15 cellular contexts compared by ENCODE assay signal in genomic region chr19:13214036-13214730, GRCh38.
DNase-seq lines count a peak whose midpoint lies in the region; TF ChIP-seq lines count a peak whose summit lies in the region.
"Had no signal": no experiment of that assay in that cellular context is flagged by ENCODE, and none has a peak within 500 bp of the region (broad histone marks: within the 10 kb centered on the region; RNA-seq: fewer than 3 reads in every experiment).

No MANE protein-coding gene starts in this region.

- H3K79me1 ChIP-seq in H9 (ENCODE audit: insufficient read depth, low read depth, low read length, poor library complexity, severe bottlenecking), result no peaks in the 10 kb centered on the region

- no peaks in the 10 kb centered on the region; the same call in 1 of the 2 replicates for H3K4me1 ChIP-seq in H9 (ENCODE audit: insufficient read depth, low read length)

- H3T11ph ChIP-seq in H9 (ENCODE audit: low read length), result no peak overlapping the region

- no peak overlapping the region for H4K5ac ChIP-seq in H9 (ENCODE audit: insufficient read length, low read depth, low read length)

- H3K9ac ChIP-seq in H9 (ENCODE audit: extremely low read depth, insufficient read length, low read length), result no peak overlapping the region

- TF ChIP-seq CTCF in H9 (conservative IDR thresholded peaks at IDR 0.05), result no peak
- TF ChIP-seq CTCF in RWPE1 (conservative IDR thresholded peaks at IDR 0.05; ENCODE audit: low read depth), result no peak

- no peak overlapping the region for H2BK20ac ChIP-seq in H9 (ENCODE audit: low read depth, low read length, poor library complexity, severe bottlenecking)

- H3K23me2 ChIP-seq in H9 (ENCODE audit: insufficient read length, low read depth, low read length, poor library complexity, severe bottlenecking), result peaks cover 2% of the 10 kb centered on the region

- H3K79me2 ChIP-seq in H9 (ENCODE audit: insufficient read depth, low read length), result no peaks in the 10 kb centered on the region

- no peak overlapping the region for H3K4me2 ChIP-seq in H9 (ENCODE audit: insufficient read depth, insufficient read length, low read length)

- H4K91ac ChIP-seq in H9 (ENCODE audit: insufficient read length, low read depth, low read length), result no peak overlapping the region

- whole genome bisulfite sequencing in H9 (ENCODE audit: extremely low coverage, insufficient read length, low lambda C conversion rate), result no CpG with 5 or more reads among the region's 19 CpGs

- no peaks in the 10 kb centered on the region for H3K9me3 ChIP-seq in H9 (ENCODE audit: control insufficient read depth, low read depth, low read length)

- H3K27ac Mint-ChIP-seq in activated naive CD4-positive, alpha-beta T cell treated with anti-CD3 and anti-CD28 coated beads, Interleukin-2, amount 50 U/mL, for 24 hours, result peak overlapping the region; percentile 46
- H3K27ac Mint-ChIP-seq in activated naive CD4-positive, alpha-beta T cell treated with anti-CD3 and anti-CD28 coated beads, Interleukin-2, amount 10 ng/mL, durations not matched to agents 7 days and 5 days, result no peak overlapping the region
- H3K27ac Mint-ChIP-seq in H9, result peak overlapping the region in 1 of 3 experiments; percentile 93; a peak in 2 of 7 replicates
- H3K27ac Mint-ChIP-seq: B cell; CD4-positive, alpha-beta T cell had no signal

- no peaks in the 10 kb centered on the region for H3K9me3 Mint-ChIP-seq in activated naive CD4-positive, alpha-beta T cell treated with anti-CD3 and anti-CD28 coated beads, Interleukin-2, amount 50 U/mL, for 24 hours
- H3K9me3 Mint-ChIP-seq in activated naive CD4-positive, alpha-beta T cell treated with anti-CD3 and anti-CD28 coated beads, Interleukin-2, amount 10 ng/mL, durations not matched to agents 7 days and 5 days, result no peaks in the 10 kb centered on the region
- no peaks in the 10 kb centered on the region for H3K9me3 Mint-ChIP-seq in H9
- H3K9me3 Mint-ChIP-seq: CD4-positive, alpha-beta T cell had no signal

- no peak overlapping the region for H2BK15ac ChIP-seq in H9 (ENCODE audit: low read depth, low read length)

- H4K8ac ChIP-seq in H9 (replicated peaks; ENCODE audit: insufficient read length, low read depth, low read length), result no peak overlapping the region

- H3K27ac ChIP-seq in H9 (ENCODE audit: insufficient read length, low read depth, low read length) (no peak overlapping the region), RWPE1 (no peak overlapping the region)

- H2AFZ ChIP-seq in H9 (ENCODE audit: low read length), result no peak overlapping the region

- no peaks in the 10 kb centered on the region for H3K27me3 Mint-ChIP-seq in activated naive CD4-positive, alpha-beta T cell treated with anti-CD3 and anti-CD28 coated beads, Interleukin-2, amount 50 U/mL, for 24 hours
- H3K27me3 Mint-ChIP-seq in activated naive CD4-positive, alpha-beta T cell treated with anti-CD3 and anti-CD28 coated beads, Interleukin-2, amount 10 ng/mL, durations not matched to agents 7 days and 5 days, result peaks cover 12% of the 10 kb centered on the region
- no peaks in the 10 kb centered on the region for H3K27me3 Mint-ChIP-seq in H9 (ENCODE audit: low read depth)
- H3K27me3 Mint-ChIP-seq: B cell; CD4-positive, alpha-beta T cell had no signal

- H3K4ac ChIP-seq in H9 (ENCODE audit: low read depth, low read length), result no peak overlapping the region

- POLR2A ChIA-PET in RWPE1 (lab: Yijun Ruan, JAX; ENCODE audit: low non-redundant PET), result no interaction called here

- no peak overlapping the region for H2AK5ac ChIP-seq in H9 (ENCODE audit: insufficient read length, low read length)

- no peak overlapping the region for H3K4me3 Mint-ChIP-seq in activated naive CD4-positive, alpha-beta T cell treated with anti-CD3 and anti-CD28 coated beads, Interleukin-2, amount 50 U/mL, for 24 hours
- no peak overlapping the region for H3K4me3 Mint-ChIP-seq in activated naive CD4-positive, alpha-beta T cell treated with anti-CD3 and anti-CD28 coated beads, Interleukin-2, amount 10 ng/mL, durations not matched to agents 7 days and 5 days
- H3K4me3 Mint-ChIP-seq in H9, result no peak overlapping the region
- H3K4me3 Mint-ChIP-seq: B cell; CD4-positive, alpha-beta T cell had no signal

- H3K4me1 Mint-ChIP-seq in activated naive CD4-positive, alpha-beta T cell treated with anti-CD3 and anti-CD28 coated beads, Interleukin-2, amount 50 U/mL, for 24 hours, result peaks cover 24% of the 10 kb centered on the region
- peaks cover 35% of the 10 kb centered on the region for H3K4me1 Mint-ChIP-seq in activated naive CD4-positive, alpha-beta T cell treated with anti-CD3 and anti-CD28 coated beads, Interleukin-2, amount 10 ng/mL, durations not matched to agents 7 days and 5 days
- H3K4me1 Mint-ChIP-seq in H9, result peaks cover 17 to 32% of the 10 kb centered on the region in 2 experiments

- H4K20me1 ChIP-seq in H9 (ENCODE audit: control insufficient read depth, insufficient read depth, insufficient read length), result no peaks in the 10 kb centered on the region

- no peak overlapping the region for H2BK5ac ChIP-seq in H9 (ENCODE audit: insufficient read length, low read length)

- no peaks in the 10 kb centered on the region for H3K27me3 ChIP-seq in H9 (ENCODE audit: insufficient read depth, low read length)

- no peaks in the 10 kb centered on the region for H3K36me3 Mint-ChIP-seq in activated naive CD4-positive, alpha-beta T cell treated with anti-CD3 and anti-CD28 coated beads, Interleukin-2, amount 50 U/mL, for 24 hours
- no peaks in the 10 kb centered on the region for H3K36me3 Mint-ChIP-seq in activated naive CD4-positive, alpha-beta T cell treated with anti-CD3 and anti-CD28 coated beads, Interleukin-2, amount 10 ng/mL, durations not matched to agents 7 days and 5 days
- H3K36me3 Mint-ChIP-seq in H9 (ENCODE audit: insufficient read depth in 1 of 3, low read depth in 3 of 3), result no peaks in the 10 kb centered on the region; a peak in 3 of 7 replicates

- H3K14ac ChIP-seq in H9 (ENCODE audit: insufficient read depth, low read length), result no peak overlapping the region

- no peak overlapping the region for H2BK120ac ChIP-seq in H9 (ENCODE audit: low read depth, low read length, poor library complexity, severe bottlenecking)

- H3K18ac ChIP-seq in H9 (ENCODE audit: insufficient read length, low read depth, low read length), result no peak overlapping the region

- no peak overlapping the region for H3K56ac ChIP-seq in H9 (ENCODE audit: insufficient read length, low read depth, low read length)

- H2BK12ac ChIP-seq in H9 (ENCODE audit: insufficient read length, low read depth, low read length), result no peak overlapping the region

- CTCF ChIA-PET in activated naive CD4-positive, alpha-beta T cell treated with anti-CD3 and anti-CD28 coated beads, Interleukin-2, amount 10 ng/mL, durations not matched to agents 7 days and 5 days (lab: Charles Lee), result interaction anchor here (0.6 to 3.3 kb wide), 6 partner anchors 20 to 1071 kb away, joined by 3 to 11 read pairs (median 4); partner anchors contain the start of genes IER2 and STX10
- CTCF ChIA-PET in RWPE1 (lab: Yijun Ruan, JAX), result no interaction called here

- no peak overlapping the region for H3K23ac ChIP-seq in H9 (ENCODE audit: insufficient read length, low read depth, low read length)

- no peak for DNase-seq in activated naive CD4-positive, alpha-beta T cell treated with anti-CD3 and anti-CD28 coated beads, Interleukin-2, amount 10 ng/mL, durations not matched to agents 7 days and 5 days
- DNase-seq in H9 (peak; percentile 24), cerebellum (ENCODE audit: low spot score) (peak; percentile 73), activated gamma-delta T cell treated with Interleukin-2 at 50 U/mL for 16 hours (no peak), RWPE1 (ENCODE audit: low spot score) (no peak)
- no peak for DNase-seq in activated CD4-positive, CD25-positive, alpha-beta regulatory T cell (lab: John Stamatoyannopoulos, UW)
- DNase-seq: Calu3; CD4-positive, alpha-beta T cell; DMS153; DMS79 treated with DMSO at 0.1 percent for 48 hours; EL; GDM1; IMR-90 had no signal

Comparison
In these comparisons a context has a peak if more than half of its experiments do, and no peak if none do; other contexts are left out.
1. DNase-seq: peak in H9 (single experiment) and cerebellum (single experiment); none in activated naive CD4-positive, alpha-beta T cell treated with anti-CD3 and anti-CD28 coated beads, Interleukin-2, amount 10 ng/mL, durations not matched to agents 7 days and 5 days (single experiment), activated CD4-positive, CD25-positive, alpha-beta regulatory T cell (0 of 4), activated gamma-delta T cell treated with Interleukin-2 at 50 U/mL for 16 hours (single experiment) and RWPE1 (single experiment).